In genomic region chr2:54247115-54247514, GRCh38 we compare ENCODE assay signal across 2 cellular contexts.
A peak's percentile ranks its signal among the peaks of the same experiment; 100 is the strongest.
TF ChIP-seq lines count a peak whose summit lies in the region.

No MANE protein-coding gene starts in this region.

TF ChIP-seq in HepG2, 621 proteins besides CTCF, POLR2A, EP300 and RAD21:
- TF ChIP-seq HMGXB3 (CRISPR knock-in tag; IDR thresholded peaks at IDR 0.05; ENCODE audit: borderline replicate concordance) (peak; percentile 92), ZNF362 (CRISPR knock-in tag; IDR thresholded peaks at IDR 0.05; ENCODE audit: borderline replicate concordance) (no peak), AGO1 (IDR thresholded peaks at IDR 0.05; ENCODE audit: low read depth, low read length, poor library complexity, severe bottlenecking) (no peak), MTA1 (CRISPR knock-in tag; IDR thresholded peaks at IDR 0.05; ENCODE audit: borderline replicate concordance) (no peak), SOX13 (IDR thresholded peaks at IDR 0.05) (no peak), SOX13 (CRISPR knock-in tag; conservative IDR thresholded peaks at IDR 0.05 in 1 of 2, IDR thresholded peaks at IDR 0.05 in 1 of 2) (peak in 1 of 2 experiments; percentile 41; a peak in 1 of 4 replicates), IKZF1 (IDR thresholded peaks at IDR 0.05) (no peak), ZNF644 (CRISPR knock-in tag; IDR thresholded peaks at IDR 0.05; ENCODE audit: low read depth) (0 out of 2 replicates have a peak, but pooled peaks have one; percentile 45)
TF ChIP-seq in HepG2: peak in this region for 3.

TF ChIP-seq in GM23338, 12 proteins besides CTCF, POLR2A, EP300 and RAD21:
- TF ChIP-seq ZNF462 (CRISPR knock-in tag; IDR thresholded peaks at IDR 0.05): no peak
- no peak for TF ChIP-seq REST (IDR thresholded peaks at IDR 0.05; ENCODE audit: unreplicated experiment)
- no peak for TF ChIP-seq STAT1 (IDR thresholded peaks at IDR 0.05; ENCODE audit: unreplicated experiment)
- TF ChIP-seq EZH2phosphoT487 (IDR thresholded peaks at IDR 0.05; ENCODE audit: unreplicated experiment): no peak
- TF ChIP-seq ZNF331 (CRISPR knock-in tag; IDR thresholded peaks at IDR 0.05; ENCODE audit: low read depth): no peak
- TF ChIP-seq EZH2 (IDR thresholded peaks at IDR 0.05; ENCODE audit: low read depth, unreplicated experiment): no peak
- no peak for TF ChIP-seq JUNB (IDR thresholded peaks at IDR 0.05; ENCODE audit: unreplicated experiment)
- no peak for TF ChIP-seq POLR2AphosphoS5 (IDR thresholded peaks at IDR 0.05; ENCODE audit: low read depth)
- no peak for TF ChIP-seq CREB1 (CRISPR knock-in tag; IDR thresholded peaks at IDR 0.05; ENCODE audit: low read depth)
- TF ChIP-seq NANOG (IDR thresholded peaks at IDR 0.05; ENCODE audit: borderline replicate concordance): no peak
- TF ChIP-seq ZNF114 (CRISPR knock-in tag; IDR thresholded peaks at IDR 0.05): no peak
- TF ChIP-seq ETS1 (IDR thresholded peaks at IDR 0.05): no peak
